9 cellular contexts compared by ENCODE assay signal in the genomic region with DNA sequence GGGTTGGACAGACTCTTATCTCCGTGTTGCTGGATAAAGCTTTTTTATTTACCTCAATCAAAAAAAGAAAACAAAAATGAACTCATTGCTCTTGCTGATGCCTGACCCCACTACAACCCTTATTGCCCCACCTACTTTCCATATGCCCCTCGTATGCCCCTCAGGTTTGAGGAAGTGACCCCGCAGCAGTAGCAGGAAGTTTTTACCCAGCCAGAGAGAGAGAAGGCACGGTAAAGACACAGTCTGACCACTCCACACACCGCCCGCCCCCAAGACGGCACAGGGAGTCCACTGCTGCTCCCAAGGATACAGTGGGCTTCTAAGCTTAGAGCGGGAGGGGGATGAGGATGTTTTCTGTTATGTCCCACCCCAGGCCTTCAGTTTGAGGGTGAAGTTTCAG. TPM values are rescaled to one million over a fixed set of nuclear protein-coding genes. Genes with fewer than 3 reads are reported as not detected.
A peak's percentile ranks its signal among the peaks of the same experiment; 100 is the strongest.
DNase-seq lines count a peak whose midpoint lies in the region; ATAC-seq and TF ChIP-seq lines count a peak whose summit lies in the region.
"Had no signal": no experiment of that assay in that cellular context is flagged by ENCODE, and none has a peak within 500 bp of the region (broad histone marks: within the 10 kb centered on the region; RNA-seq: fewer than 3 reads in every experiment).

No MANE protein-coding gene starts in this region.

- H3K27ac Mint-ChIP-seq in activated naive CD8-positive, alpha-beta T cell treated with anti-CD3 and anti-CD28 coated beads for 36 hours: peak overlapping the region; percentile 77
- H3K27ac Mint-ChIP-seq in mesothelial cell of epicardium: peak overlapping the region; percentile 37

- H3K9me3 Mint-ChIP-seq in activated naive CD8-positive, alpha-beta T cell treated with anti-CD3 and anti-CD28 coated beads for 36 hours: no peaks in the 10 kb centered on the region
- no peaks in the 10 kb centered on the region for H3K9me3 Mint-ChIP-seq in mesothelial cell of epicardium

- H3K36me3 Mint-ChIP-seq in activated naive CD8-positive, alpha-beta T cell treated with anti-CD3 and anti-CD28 coated beads for 36 hours: peaks cover 27% of the 10 kb centered on the region
- peaks cover 42% of the 10 kb centered on the region for H3K36me3 Mint-ChIP-seq in mesothelial cell of epicardium

- H3K4me1 Mint-ChIP-seq in activated naive CD8-positive, alpha-beta T cell treated with anti-CD3 and anti-CD28 coated beads for 36 hours: peaks cover 62% of the 10 kb centered on the region
- peaks cover 38% of the 10 kb centered on the region for H3K4me1 Mint-ChIP-seq in mesothelial cell of epicardium

- DNase-seq in Ammon's horn (ENCODE audit: low spot score) (peak; percentile 47), mesothelial cell of epicardium (ENCODE audit: low spot score in 2 of 2, unreplicated experiment in 2 of 2) (no peak), hippocampal formation (lab: John Stamatoyannopoulos, UW) (no peak), kidney glomerular epithelial cell (lab: John Stamatoyannopoulos, UW) (no peak), inferior parietal cortex (ENCODE audit: extremely low spot score) (no peak), SHP77 (lab: John Stamatoyannopoulos, UW) (no peak)
- no peak for DNase-seq in activated naive CD8-positive, alpha-beta T cell treated with anti-CD3 and anti-CD28 coated beads for 36 hours
- DNase-seq: stimulated activated CD4-positive, alpha-beta T cell treated with anti-CD3 and anti-CD28 coated beads, Interleukin-2, amount 100 ng/mL, for 24 hours had no signal

- peak; percentile 25 for ATAC-seq in HG03175 (IDR thresholded peaks at IDR 0.05; ENCODE audit: unreplicated experiment)

- TF ChIP-seq CTCF in mesothelial cell of epicardium (IDR thresholded peaks at IDR 0.05; ENCODE audit: unreplicated experiment): no peak

- no peak overlapping the region for H3K4me3 Mint-ChIP-seq in activated naive CD8-positive, alpha-beta T cell treated with anti-CD3 and anti-CD28 coated beads for 36 hours
- no peak overlapping the region for H3K4me3 Mint-ChIP-seq in mesothelial cell of epicardium

- H3K27me3 Mint-ChIP-seq in activated naive CD8-positive, alpha-beta T cell treated with anti-CD3 and anti-CD28 coated beads for 36 hours: no peaks in the 10 kb centered on the region
- no peaks in the 10 kb centered on the region for H3K27me3 Mint-ChIP-seq in mesothelial cell of epicardium (ENCODE audit: low read depth)

RNA-seq across cellular contexts. Expression of a gene that starts 9.8 kb away (rescaled TPM):
- total RNA-seq in activated naive CD8-positive, alpha-beta T cell treated with anti-CD3 and anti-CD28 coated beads for 36 hours: 10 to 100 TPM; 14.9 to 15.5 TPM
- 80.1 to 84.5 TPM (median 81.8 TPM) in 3 replicates for total RNA-seq in mesothelial cell of epicardium
